In the genomic region with DNA sequence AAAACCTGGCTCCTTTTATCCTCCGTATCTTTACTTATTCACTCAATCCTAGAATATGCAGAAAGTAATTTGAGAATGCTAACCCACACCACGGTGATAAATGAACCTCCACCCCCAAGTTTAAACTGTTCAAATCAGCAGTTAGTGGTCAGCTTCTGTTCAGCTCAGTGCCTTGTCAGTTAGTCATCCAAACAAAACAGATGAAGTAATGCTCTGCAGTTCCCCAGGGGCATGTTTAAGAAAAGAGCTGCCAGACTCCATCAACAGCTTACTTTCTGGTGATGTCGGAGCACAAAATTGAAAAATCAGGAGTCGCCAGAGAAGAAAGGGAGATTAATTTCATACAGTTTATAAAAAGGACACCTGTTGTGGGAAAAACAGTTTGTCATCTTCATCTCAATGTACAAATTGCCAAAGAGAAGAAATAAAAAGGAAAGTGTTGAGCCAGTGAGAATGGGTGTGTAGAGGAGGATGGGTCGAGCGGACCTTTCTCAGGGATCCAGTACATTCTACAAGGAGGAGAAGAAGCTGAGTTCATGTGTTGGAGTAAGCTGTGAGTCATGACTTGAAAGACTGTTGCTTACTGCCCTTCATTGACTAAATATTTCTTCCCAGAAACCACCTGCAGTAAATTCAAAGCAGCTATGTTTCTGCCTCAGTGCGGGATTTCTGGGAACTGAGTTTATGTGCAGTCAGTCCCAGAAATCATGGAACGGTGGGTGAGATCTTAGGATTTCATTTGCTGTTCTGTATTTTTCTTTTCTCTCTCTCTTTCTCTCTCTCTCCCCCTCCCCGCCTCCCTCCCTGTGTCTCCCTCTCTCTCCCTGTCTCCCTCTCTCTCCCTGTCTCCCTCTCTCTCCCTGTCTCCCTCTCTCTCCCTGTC, we compare ENCODE assay signal across 8 cellular contexts. TPM values are rescaled to one million over a fixed set of nuclear protein-coding genes. Genes with fewer than 3 reads are reported as not detected.
A peak's percentile ranks its signal among the peaks of the same experiment; 100 is the strongest.
DNase-seq lines count a peak whose midpoint lies in the region; ATAC-seq and TF ChIP-seq lines count a peak whose summit lies in the region.

No MANE protein-coding gene starts in this region.

- no peak overlapping the region for H3K27ac Mint-ChIP-seq in Caco-2 (ENCODE audit: unreplicated experiment)
- H3K27ac Mint-ChIP-seq in activated CD4-positive, alpha-beta memory T cell treated with anti-CD3 and anti-CD28 coated beads for 36 hours = no peak overlapping the region

- H3K9me3 ChIP-seq in Caco-2 = no peaks in the 10 kb centered on the region

- POLR2A ChIA-PET in Caco-2 (lab: Charles Lee) = no interaction called here
- POLR2A ChIA-PET in activated CD4-positive, alpha-beta memory T cell treated with anti-CD3 and anti-CD28 coated beads for 36 hours (lab: Charles Lee) = no interaction called here

- H3K9me3 Mint-ChIP-seq in Caco-2 (ENCODE audit: unreplicated experiment) = no peaks in the 10 kb centered on the region
- H3K9me3 Mint-ChIP-seq in activated CD4-positive, alpha-beta memory T cell treated with anti-CD3 and anti-CD28 coated beads for 36 hours = no peaks in the 10 kb centered on the region

- CTCF ChIA-PET in Caco-2 (lab: Charles Lee) = interaction anchor here (0.9 kb wide), 1 partner anchor 11 kb away, joined by 3 read pairs; no protein-coding TSS in a partner anchor
- CTCF ChIA-PET in activated CD4-positive, alpha-beta memory T cell treated with anti-CD3 and anti-CD28 coated beads for 36 hours (lab: Charles Lee) = no interaction called here

- H3K27me3 ChIP-seq in Caco-2 (replicated peaks; ENCODE audit: control insufficient read depth, insufficient read depth, low read length) = no peaks in the 10 kb centered on the region

- TF ChIP-seq CTCF in Caco-2 (IDR thresholded peaks at IDR 0.05; ENCODE audit: insufficient read depth in 1 of 2, low read depth in 1 of 2, low read length in 1 of 2, severe bottlenecking in 1 of 2, unreplicated experiment in 1 of 2) = no peak

- ATAC-seq in GM19467 (IDR thresholded peaks at IDR 0.05; ENCODE audit: unreplicated experiment) = peak; percentile 56
- ATAC-seq in HG03460 (IDR thresholded peaks at IDR 0.05; ENCODE audit: unreplicated experiment) = peak; percentile 70

- H3K4me1 ChIP-seq in Caco-2 = peaks cover 20% of the 10 kb centered on the region

- H3K4me3 Mint-ChIP-seq in Caco-2 (ENCODE audit: unreplicated experiment) = no peak overlapping the region
- H3K4me3 Mint-ChIP-seq in activated CD4-positive, alpha-beta memory T cell treated with anti-CD3 and anti-CD28 coated beads for 36 hours = no peak overlapping the region

- intact Hi-C loops in Caco-2 (cut with micrococcal nuclease; ENCODE audit: unreplicated experiment) = no loop called here
- intact Hi-C loops in activated CD4-positive, alpha-beta memory T cell treated with anti-CD3 and anti-CD28 coated beads for 36 hours (cut with micrococcal nuclease) = no loop called here

- no peaks in the 10 kb centered on the region for H3K27me3 Mint-ChIP-seq in Caco-2 (ENCODE audit: insufficient read depth, unreplicated experiment)
- H3K27me3 Mint-ChIP-seq in activated CD4-positive, alpha-beta memory T cell treated with anti-CD3 and anti-CD28 coated beads for 36 hours = peaks cover 7% of the 10 kb centered on the region

- no peaks in the 10 kb centered on the region for H3K36me3 Mint-ChIP-seq in Caco-2 (ENCODE audit: insufficient read depth, unreplicated experiment)
- H3K36me3 Mint-ChIP-seq in activated CD4-positive, alpha-beta memory T cell treated with anti-CD3 and anti-CD28 coated beads for 36 hours = no peaks in the 10 kb centered on the region

- no TSS peak for BruUV-seq in Caco-2 (replicated peaks; lab: Mats Ljungman, UMichigan)

- DNase-seq in COLO829 (ENCODE audit: low spot score) (peak; percentile 78), RPMI7951 (ENCODE audit: low read depth) (peak; percentile 96), foreskin melanocyte (peak; percentile 76), stromal cell of bone marrow (ENCODE audit: low read depth) (peak; percentile 95), Caco-2 (no peak)
- DNase-seq in activated CD4-positive, alpha-beta memory T cell treated with anti-CD3 and anti-CD28 coated beads for 36 hours = no peak

- no peak overlapping the region for H3K4me3 ChIP-seq in Caco-2 (ENCODE audit: low read depth, low read length)

- H3K4me1 Mint-ChIP-seq in Caco-2 (ENCODE audit: low read depth, unreplicated experiment) = peaks cover 16% of the 10 kb centered on the region
- no peaks in the 10 kb centered on the region for H3K4me1 Mint-ChIP-seq in activated CD4-positive, alpha-beta memory T cell treated with anti-CD3 and anti-CD28 coated beads for 36 hours (ENCODE audit: low read depth)

- no peaks in the 10 kb centered on the region; the same call in 1 of the 2 replicates for H3K36me3 ChIP-seq in Caco-2 (ENCODE audit: control insufficient read depth, insufficient read depth, low read length)

RNA-seq across cellular contexts. Expression of a gene that starts 13.7 kb away (rescaled TPM):
- total RNA-seq in RPMI7951 (2014; rRNA removed; shearing (Covaris generic)) = 34.0 and 46.8 TPM in 2 replicates
- 92.0 and 98.9 TPM in 2 replicates for total RNA-seq in Caco-2 (2022)
- total RNA-seq in activated CD4-positive, alpha-beta memory T cell treated with anti-CD3 and anti-CD28 coated beads for 36 hours = 1 to 10 TPM; 6.0 to 6.6 TPM

Comparison
In these comparisons a context has a peak if more than half of its experiments do, and no peak if none do; other contexts are left out.
1. DNase-seq: peak in COLO829 (single experiment), RPMI7951 (single experiment), foreskin melanocyte (single experiment) and stromal cell of bone marrow (single experiment); none in Caco-2 (0 of 2) and activated CD4-positive, alpha-beta memory T cell treated with anti-CD3 and anti-CD28 coated beads for 36 hours (single experiment).